28 cellular contexts compared by ENCODE assay signal in genomic region chr2:77210725-77211124, GRCh38.
A peak's percentile ranks its signal among the peaks of the same experiment; 100 is the strongest.
DNase-seq lines count a peak whose midpoint lies in the region; FAIRE-seq and TF ChIP-seq lines count a peak whose summit lies in the region.
"Had no signal": no experiment of that assay in that cellular context is flagged by ENCODE, and none has a peak within 500 bp of the region (broad histone marks: within the 10 kb centered on the region; RNA-seq: fewer than 3 reads in every experiment).

No MANE protein-coding gene starts in this region.

- H3K9me3 ChIP-seq in endocrine pancreas (ENCODE audit: control insufficient read depth, low read length) (no peaks in the 10 kb centered on the region), neural progenitor cell (ENCODE audit: low read depth) (no peaks in the 10 kb centered on the region), vagina (no peaks in the 10 kb centered on the region)
- H3K9me3 ChIP-seq: BLaER1 treated with 17β-estradiol and CSF1 and Interleukin-3, amounts not matched to agents 10 nM and 100 nM; Caco-2 had no signal

- no peaks in the 10 kb centered on the region for H3K27me3 Mint-ChIP-seq in neural progenitor cell (ENCODE audit: insufficient read depth, low read depth)
- H3K27me3 Mint-ChIP-seq: B cell; CD4-positive, alpha-beta T cell had no signal

- no peak overlapping the region for H3K4me3 Mint-ChIP-seq in neural progenitor cell
- H3K4me3 Mint-ChIP-seq: B cell; CD4-positive, alpha-beta T cell; CD8-positive, alpha-beta T cell had no signal

- H3K36me3 ChIP-seq in endocrine pancreas (ENCODE audit: control insufficient read depth, insufficient read depth, low read length) (no peaks in the 10 kb centered on the region), neural progenitor cell (no peaks in the 10 kb centered on the region), vagina (no peaks in the 10 kb centered on the region)
- H3K36me3 ChIP-seq: BLaER1 treated with 17β-estradiol and CSF1 and Interleukin-3, amounts not matched to agents 10 nM and 100 nM had no signal

- TF ChIP-seq CTCF in neural progenitor cell (IDR thresholded peaks at IDR 0.05) (no peak), vagina (IDR thresholded peaks at IDR 0.05) (no peak), GM20000 (IDR thresholded peaks at IDR 0.05; ENCODE audit: extremely low read depth, missing control alignments) (no peak)

- H3K27me3 ChIP-seq in endocrine pancreas (ENCODE audit: control insufficient read depth, insufficient read depth, low read length) (no peaks in the 10 kb centered on the region), neural progenitor cell (no peaks in the 10 kb centered on the region), vagina (no peaks in the 10 kb centered on the region)
- H3K27me3 ChIP-seq: BLaER1 treated with 17β-estradiol and CSF1 and Interleukin-3, amounts not matched to agents 10 nM and 100 nM had no signal

- peak overlapping the region; percentile 62 for H3K27ac ChIP-seq in neural progenitor cell
- no peak overlapping the region for H3K27ac ChIP-seq in vagina
- H3K27ac ChIP-seq: 22Rv1; A549; BLaER1 treated with 17β-estradiol and CSF1 and Interleukin-3, amounts not matched to agents 10 nM and 100 nM; C4-2B had no signal

- peak overlapping the region; percentile 49 for H3K4me2 ChIP-seq in neural progenitor cell
- H3K4me2 ChIP-seq: A549; BLaER1 treated with 17β-estradiol and CSF1 and Interleukin-3, amounts not matched to agents 10 nM and 100 nM had no signal

- no peak overlapping the region for H2AFZ ChIP-seq in neural progenitor cell (replicated peaks)

- H3K9ac ChIP-seq in endocrine pancreas (ENCODE audit: control insufficient read depth, insufficient read depth, low read length): peak overlapping the region; percentile 68
- no peak overlapping the region for H3K9ac ChIP-seq in neural progenitor cell
- H3K9ac ChIP-seq: BLaER1 treated with 17β-estradiol and CSF1 and Interleukin-3, amounts not matched to agents 10 nM and 100 nM had no signal

- FAIRE-seq in islet of Langerhans (lab: Jason Lieb, UNC): peak; percentile 95
- FAIRE-seq: A549, GM12878, GM12892, GM18507 had no signal

- no peaks in the 10 kb centered on the region for H3K79me2 ChIP-seq in neural progenitor cell (ENCODE audit: low read depth)

- intact Hi-C loops in vagina (cut with DNase I): no loop called here

- no peak for TF ChIP-seq POLR2A in vagina (IDR thresholded peaks at IDR 0.05)

- no peaks in the 10 kb centered on the region for H4K20me1 ChIP-seq in neural progenitor cell (ENCODE audit: low read depth)
- H4K20me1 ChIP-seq: BLaER1 treated with 17β-estradiol and CSF1 and Interleukin-3, amounts not matched to agents 10 nM and 100 nM had no signal

- no peak overlapping the region for H3K27ac Mint-ChIP-seq in neural progenitor cell
- H3K27ac Mint-ChIP-seq: B cell; CD4-positive, alpha-beta T cell; CD8-positive, alpha-beta T cell had no signal

- H3K4me1 ChIP-seq in endocrine pancreas (ENCODE audit: control insufficient read depth, insufficient read depth, low read length): peaks cover 15% of the 10 kb centered on the region
- peaks cover 28% of the 10 kb centered on the region for H3K4me1 ChIP-seq in neural progenitor cell
- no peaks in the 10 kb centered on the region for H3K4me1 ChIP-seq in vagina
- H3K4me1 ChIP-seq: A549; BLaER1 treated with 17β-estradiol and CSF1 and Interleukin-3, amounts not matched to agents 10 nM and 100 nM; Caco-2 had no signal

- no peaks in the 10 kb centered on the region for H3K36me3 Mint-ChIP-seq in neural progenitor cell
- H3K36me3 Mint-ChIP-seq: CD8-positive, alpha-beta T cell had no signal

- H3K4me3 ChIP-seq in endocrine pancreas (ENCODE audit: control insufficient read depth, insufficient read depth, low read length): peak overlapping the region; percentile 83
- no peak overlapping the region for H3K4me3 ChIP-seq in neural progenitor cell
- no peak overlapping the region for H3K4me3 ChIP-seq in vagina
- H3K4me3 ChIP-seq: A549; BLaER1 treated with 17β-estradiol and CSF1 and Interleukin-3, amounts not matched to agents 10 nM and 100 nM; GM12878 had no signal

- no peaks in the 10 kb centered on the region for H3K9me3 Mint-ChIP-seq in neural progenitor cell

- peaks cover 8% of the 10 kb centered on the region for H3F3A ChIP-seq in neural progenitor cell (ENCODE audit: low read depth)

- peak; percentile 1 for DNase-seq in NCI-H146 (lab: John Stamatoyannopoulos, UW)
- no peak for DNase-seq in NCI-H146 treated with DMSO at 0.1 percent for 48 hours (lab: John Stamatoyannopoulos, UW; ENCODE audit: unreplicated experiment)
- DNase-seq in neural progenitor cell (ENCODE audit: low spot score): no peak
- DNase-seq in vagina (ENCODE audit: extremely low spot score in 2 of 2): no peak
- no peak for DNase-seq in HPDE6-E6E7 (ENCODE audit: extremely low spot score)
- no peak for DNase-seq in GM20000 (ENCODE audit: low spot score)
- DNase-seq: AML-193; Caco-2; Calu3; CD4-positive, alpha-beta T cell; CD8-positive, alpha-beta T cell; DMS 273 treated with DMSO at 0.1 percent for 48 hours; DMS153; DMS53; DMS79; DND-41; EL; GDM1 had no signal

- peaks cover 11% of the 10 kb centered on the region for H3K4me1 Mint-ChIP-seq in neural progenitor cell
- H3K4me1 Mint-ChIP-seq: B cell had no signal
